12 cellular contexts compared by ENCODE assay signal in the genomic region with DNA sequence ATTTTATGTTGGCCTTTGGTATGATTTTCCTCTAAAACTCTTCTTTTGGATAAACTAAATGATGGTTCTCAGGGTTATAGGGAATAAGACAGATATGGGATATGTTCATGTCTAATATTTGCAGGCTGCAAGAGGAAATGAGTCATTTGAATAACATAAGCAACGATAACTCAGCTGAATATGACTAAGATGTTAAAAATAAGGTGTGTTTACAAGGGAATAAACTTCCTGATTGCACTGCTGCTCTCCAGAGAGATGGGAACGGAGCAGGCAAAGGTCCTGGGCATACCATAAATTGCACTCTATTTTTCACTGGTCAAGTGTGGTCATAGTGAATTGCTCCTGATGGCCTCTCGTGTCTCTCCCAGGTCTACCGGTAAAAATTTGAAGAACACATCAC.
DNase-seq lines count a peak whose midpoint lies in the region; ATAC-seq and TF ChIP-seq lines count a peak whose summit lies in the region.
"Had no signal": no experiment of that assay in that cellular context is flagged by ENCODE, and none has a peak within 500 bp of the region (broad histone marks: within the 10 kb centered on the region; RNA-seq: fewer than 3 reads in every experiment).

No MANE protein-coding gene starts in this region.

- H3K27ac ChIP-seq in fibroblast of lung (ENCODE audit: insufficient read depth, low read length) (peak overlapping the region; percentile 80), WERI-Rb-1 (no peak overlapping the region)
- H3K27ac ChIP-seq: sigmoid colon had no signal

- no TSS peak for BruUV-seq in Calu3 (replicated peaks; lab: Mats Ljungman, UMichigan)

- H3K4me3 ChIP-seq in fibroblast of lung (replicated peaks in 1 of 4; ENCODE audit: control extremely low read depth in 1 of 4, insufficient read depth in 1 of 4, low read depth in 3 of 4, low read length in 4 of 4): no peak overlapping the region
- H3K4me3 ChIP-seq in skeletal muscle satellite cell (ENCODE audit: low read length): peak overlapping the region; percentile 17
- no peak overlapping the region for H3K4me3 ChIP-seq in WERI-Rb-1 (ENCODE audit: low read depth, low read length)
- H3K4me3 ChIP-seq: sigmoid colon had no signal

- H3K9me3 Mint-ChIP-seq in Calu3 (ENCODE audit: low read depth, unreplicated experiment): no peaks in the 10 kb centered on the region

- H3K4me2 ChIP-seq in fibroblast of lung (ENCODE audit: extremely low read depth, insufficient read depth, low read length) (no peak overlapping the region), skeletal muscle satellite cell (ENCODE audit: low read length) (peak overlapping the region; percentile 59)

- H3K9me3 ChIP-seq in fibroblast of lung (ENCODE audit: control insufficient read depth, insufficient read depth, low read depth, low read length): no peaks in the 10 kb centered on the region
- H3K9me3 ChIP-seq in skeletal muscle satellite cell (replicated peaks; ENCODE audit: low read length): no peaks in the 10 kb centered on the region
- H3K9me3 ChIP-seq in WERI-Rb-1 (ENCODE audit: severe bottlenecking): no peaks in the 10 kb centered on the region
- H3K9me3 ChIP-seq: sigmoid colon had no signal

- ATAC-seq in HG03460 (IDR thresholded peaks at IDR 0.05; ENCODE audit: unreplicated experiment): no peak
- ATAC-seq: naive thymus-derived CD8-positive, alpha-beta T cell had no signal

- H3K36me3 ChIP-seq in fibroblast of lung (ENCODE audit: control insufficient read depth, insufficient read depth, low read length) (no peaks in the 10 kb centered on the region), skeletal muscle satellite cell (ENCODE audit: insufficient read depth, low read length) (no peaks in the 10 kb centered on the region), WERI-Rb-1 (no peaks in the 10 kb centered on the region)
- H3K36me3 ChIP-seq: sigmoid colon had no signal

- DNase-seq in Calu3: peak; percentile 3
- DNase-seq in RKO (ENCODE audit: low spot score): peak; percentile 76
- DNase-seq in fibroblast of lung (ENCODE audit: low read depth in 2 of 2): peak; percentile 86 to 96
- no peak for DNase-seq in iPS-NIHi11 (ENCODE audit: low spot score)
- no peak for DNase-seq in WERI-Rb-1
- no peak for DNase-seq in COR-L47 (lab: John Stamatoyannopoulos, UW)
- DNase-seq: amygdala; naive thymus-derived CD8-positive, alpha-beta T cell; NCI-H446 treated with DMSO at 0.1 percent for 48 hours; sigmoid colon had no signal

- H3K4me1 Mint-ChIP-seq in Calu3 (ENCODE audit: low read depth, unreplicated experiment): peaks cover 23% of the 10 kb centered on the region
- H3K4me1 Mint-ChIP-seq: naive thymus-derived CD8-positive, alpha-beta T cell had no signal

- H3K79me2 ChIP-seq in fibroblast of lung (ENCODE audit: control insufficient read depth, insufficient read depth, low read length): no peaks in the 10 kb centered on the region

- H3K27me3 ChIP-seq in fibroblast of lung (ENCODE audit: control insufficient read depth, insufficient read depth, low read length): no peaks in the 10 kb centered on the region
- no peaks in the 10 kb centered on the region for H3K27me3 ChIP-seq in skeletal muscle satellite cell (ENCODE audit: control insufficient read depth, insufficient read depth, low read length)
- no peaks in the 10 kb centered on the region for H3K27me3 ChIP-seq in WERI-Rb-1 (ENCODE audit: insufficient read depth, low read depth, severe bottlenecking)
- H3K27me3 ChIP-seq: sigmoid colon had no signal

- no peak for TF ChIP-seq CTCF in Calu3 (IDR thresholded peaks at IDR 0.05; ENCODE audit: unreplicated experiment)
- TF ChIP-seq CTCF in fibroblast of lung (conservative IDR thresholded peaks at IDR 0.05 in 1 of 2, IDR thresholded peaks at IDR 0.05 in 1 of 2; ENCODE audit: low read depth in 1 of 2, low read length in 2 of 2): no peak
- no peak for TF ChIP-seq CTCF in WERI-Rb-1 (IDR thresholded peaks at IDR 0.05; ENCODE audit: low read depth, low read length)

- H3K9ac ChIP-seq in fibroblast of lung (ENCODE audit: insufficient read depth, low read length) (no peak overlapping the region), skeletal muscle satellite cell (ENCODE audit: low read depth, low read length) (peak overlapping the region; percentile 61)

- no peaks in the 10 kb centered on the region for H3K36me3 Mint-ChIP-seq in Calu3 (ENCODE audit: insufficient read depth, unreplicated experiment)
- H3K36me3 Mint-ChIP-seq: naive thymus-derived CD8-positive, alpha-beta T cell had no signal

- H3K4me1 ChIP-seq in fibroblast of lung (ENCODE audit: control insufficient read depth, extremely low read depth, insufficient read depth, low read length) (peaks cover 27% of the 10 kb centered on the region), skeletal muscle satellite cell (ENCODE audit: control insufficient read depth, insufficient read depth, low read length) (peaks cover 49% of the 10 kb centered on the region)
- H3K4me1 ChIP-seq: sigmoid colon had no signal

- H4K20me1 ChIP-seq in fibroblast of lung (ENCODE audit: control insufficient read depth, extremely low read depth, insufficient read depth, low read length): no peaks in the 10 kb centered on the region

- no peak overlapping the region for H2AFZ ChIP-seq in fibroblast of lung (ENCODE audit: low read length)

- CTCF ChIA-PET in Calu3 (lab: Charles Lee): interaction anchor here (1.0 kb wide), 1 partner anchor 32 kb away, joined by 7 read pairs; no protein-coding TSS in a partner anchor

- H3K27ac Mint-ChIP-seq in Calu3 (ENCODE audit: unreplicated experiment): peak overlapping the region; percentile 89
- H3K27ac Mint-ChIP-seq: naive thymus-derived CD8-positive, alpha-beta T cell had no signal

- H3K27me3 Mint-ChIP-seq in Calu3 (ENCODE audit: unreplicated experiment): no peaks in the 10 kb centered on the region
- H3K27me3 Mint-ChIP-seq: naive thymus-derived CD8-positive, alpha-beta T cell had no signal

- intact Hi-C loops in Calu3 (cut with micrococcal nuclease; ENCODE audit: unreplicated experiment): loop anchor here (2.0 kb wide), 1 partner anchor 48 kb away; no protein-coding TSS in a partner anchor

- peak overlapping the region; percentile 17 for H3K4me3 Mint-ChIP-seq in Calu3 (ENCODE audit: low read depth, unreplicated experiment)
- H3K4me3 Mint-ChIP-seq: naive thymus-derived CD8-positive, alpha-beta T cell had no signal

Comparison
In these comparisons a context has a peak if more than half of its experiments do, and no peak if none do; other contexts are left out.
1. DNase-seq: peak in Calu3 (single experiment), RKO (single experiment) and fibroblast of lung (2 of 2); none in iPS-NIHi11 (single experiment), WERI-Rb-1 (single experiment) and COR-L47 (single experiment).